ENCODE assay signal across 13 cellular contexts in genomic region chr9:108282872-108283271, GRCh38.
DNase-seq lines count a peak whose midpoint lies in the region; ATAC-seq, FAIRE-seq and TF ChIP-seq lines count a peak whose summit lies in the region.
"Had no signal": no experiment of that assay in that cellular context is flagged by ENCODE, and none has a peak within 500 bp of the region (broad histone marks: within the 10 kb centered on the region; RNA-seq: fewer than 3 reads in every experiment).

No MANE protein-coding gene starts in this region.

- H2BK20ac ChIP-seq in IMR-90 (ENCODE audit: low read depth, low read length) = no peak overlapping the region

- H3K4me2 ChIP-seq in IMR-90 (ENCODE audit: low read depth, low read length) = no peak overlapping the region
- no peak overlapping the region for H3K4me2 ChIP-seq in K562 (ENCODE audit: insufficient read depth, low read length)

- no peaks in the 10 kb centered on the region for H3K4me1 ChIP-seq in IMR-90 (ENCODE audit: control insufficient read depth, insufficient read depth, low read length)
- H3K4me1 ChIP-seq in K562 (replicated peaks in 1 of 2; ENCODE audit: control insufficient read depth in 2 of 2, insufficient read depth in 2 of 2, low read length in 2 of 2) = peaks cover 0 to 2% of the 10 kb centered on the region in 2 experiments; a peak in 2 of 5 replicates
- H3K4me1 ChIP-seq in lower lobe of right lung = no peaks in the 10 kb centered on the region

- H3K23ac ChIP-seq in IMR-90 (ENCODE audit: low read depth, low read length) = no peak overlapping the region

- no peak overlapping the region for H3K27ac Mint-ChIP-seq in activated naive CD8-positive, alpha-beta T cell treated with anti-CD3 and anti-CD28 coated beads for 36 hours
- H3K27ac Mint-ChIP-seq: activated naive CD4-positive, alpha-beta T cell treated with anti-CD3 and anti-CD28 coated beads, Interleukin-2, amount 50 U/mL, for 72 hours; CD4-positive, alpha-beta T cell; naive thymus-derived CD8-positive, alpha-beta T cell had no signal

- peak; percentile 8 for DNase-seq in IMR-90
- DNase-seq in K562 (ENCODE audit: extremely low read depth in 1 of 4, low spot score in 3 of 4) = peak in 3 of 4 experiments; percentile 8 to 17 (median 15)
- no peak for DNase-seq in lower lobe of right lung
- no peak for DNase-seq in stimulated activated CD4-positive, alpha-beta T cell treated with anti-CD3 and anti-CD28 coated beads, Interleukin-2, amount 100 ng/mL, for 48 hours
- no peak for DNase-seq in putamen (ENCODE audit: low spot score)
- no peak for DNase-seq in activated naive CD8-positive, alpha-beta T cell treated with anti-CD3 and anti-CD28 coated beads for 36 hours
- DNase-seq: activated CD4-positive, alpha-beta T cell treated with anti-CD3 and anti-CD28 coated beads, Interleukin-2, amount 50 U/mL, for 48 hours; CD4-positive, alpha-beta T cell; naive thymus-derived CD8-positive, alpha-beta T cell; NCI-H2227 treated with DMSO at 0.1 percent for 48 hours had no signal

- no peaks in the 10 kb centered on the region for H3K79me2 ChIP-seq in K562 (ENCODE audit: control insufficient read depth, insufficient read depth, low read length)

- no peak overlapping the region for H4K5ac ChIP-seq in IMR-90 (ENCODE audit: low read depth, low read length)

- H2AFZ ChIP-seq in IMR-90 (replicated peaks; ENCODE audit: low read length, poor library complexity) = no peak overlapping the region
- no peak overlapping the region for H2AFZ ChIP-seq in K562 (ENCODE audit: low read depth, low read length)

- H3K27me3 ChIP-seq in IMR-90 (ENCODE audit: control insufficient read depth, insufficient read depth, low read length) (no peaks in the 10 kb centered on the region), K562 (ENCODE audit: control insufficient read depth in 2 of 2, insufficient read depth in 2 of 2, low read length in 2 of 2) (no peaks in the 10 kb centered on the region), lower lobe of right lung (ENCODE audit: low read depth) (no peaks in the 10 kb centered on the region)

- intact Hi-C loops in IMR-90 (cut with micrococcal nuclease) (loop anchor here (5.0 kb wide), 1 partner anchor 479 kb away; no protein-coding TSS in a partner anchor), K562 (cut with micrococcal nuclease) (loop anchor here (10.0 kb wide), 1 partner anchor 282 kb away; no protein-coding TSS in a partner anchor), lower lobe of right lung (cut with DNase I) (no loop called here)

- POLR2A ChIA-PET in IMR-90 (lab: Charles Lee; ENCODE audit: unreplicated experiment) = no interaction called here
- POLR2A ChIA-PET in K562 (lab: Yijun Ruan, JAX) = interaction anchor here (1.1 to 1.6 kb wide), 2 partner anchors 8 to 14 kb away, joined by 5 to 6 read pairs; no protein-coding TSS in a partner anchor

- H3K9me3 ChIP-seq in IMR-90 (ENCODE audit: control insufficient read depth, insufficient read depth, low read length) (no peaks in the 10 kb centered on the region), K562 (replicated peaks; ENCODE audit: control insufficient read depth, insufficient read depth, low read depth, low read length) (no peaks in the 10 kb centered on the region), lower lobe of right lung (no peaks in the 10 kb centered on the region)

- no peak overlapping the region for H3K4me3 Mint-ChIP-seq in activated naive CD8-positive, alpha-beta T cell treated with anti-CD3 and anti-CD28 coated beads for 36 hours
- H3K4me3 Mint-ChIP-seq: CD4-positive, alpha-beta T cell; naive thymus-derived CD8-positive, alpha-beta T cell had no signal

- in situ Hi-C loops in IMR-90 (cut with MboI; ENCODE audit: low sequenced_read_pairs) (loop anchor here (10.0 kb wide), 1 partner anchor 282 kb away; no protein-coding TSS in a partner anchor), K562 (cut with MboI) (no loop called here)

- no peaks in the 10 kb centered on the region for H3K9me1 ChIP-seq in IMR-90 (ENCODE audit: insufficient read depth, low read length)
- H3K9me1 ChIP-seq in K562 (ENCODE audit: control insufficient read depth, insufficient read depth, low read length) = no peaks in the 10 kb centered on the region

- TF ChIP-seq POLR2A in IMR-90 (IDR thresholded peaks at IDR 0.05; ENCODE audit: low read depth, low read length) (no peak), K562 (conservative IDR thresholded peaks at IDR 0.05) (no peak)

- no peak overlapping the region for H3K14ac ChIP-seq in IMR-90 (replicated peaks; ENCODE audit: low read depth, low read length)

- no peak overlapping the region for H2AK5ac ChIP-seq in IMR-90 (ENCODE audit: low read depth, low read length)

- H3K36me3 ChIP-seq in IMR-90 (ENCODE audit: control insufficient read depth, insufficient read depth, low read length) (no peaks in the 10 kb centered on the region), K562 (ENCODE audit: control insufficient read depth, insufficient read depth, low read length) (no peaks in the 10 kb centered on the region), lower lobe of right lung (no peaks in the 10 kb centered on the region)

- H2BK15ac ChIP-seq in IMR-90 (ENCODE audit: low read depth, low read length) = no peak overlapping the region

- no peak overlapping the region for H3K56ac ChIP-seq in IMR-90 (ENCODE audit: extremely low read depth, insufficient read depth, low read length)

- dilution Hi-C loops in IMR-90 (cut with HindIII; ENCODE audit: low sequenced_read_pairs, unreplicated experiment) = no loop called here

- no peaks in the 10 kb centered on the region for H3K79me1 ChIP-seq in IMR-90 (ENCODE audit: low read depth in 1 of 2, low read length in 2 of 2)

- peaks cover 3% of the 10 kb centered on the region for H3K27me3 Mint-ChIP-seq in activated naive CD8-positive, alpha-beta T cell treated with anti-CD3 and anti-CD28 coated beads for 36 hours
- H3K27me3 Mint-ChIP-seq: CD4-positive, alpha-beta T cell had no signal

- H2BK120ac ChIP-seq in IMR-90 (ENCODE audit: low read depth, low read length) = no peak overlapping the region

- no peaks in the 10 kb centered on the region for H3K36me3 Mint-ChIP-seq in activated naive CD8-positive, alpha-beta T cell treated with anti-CD3 and anti-CD28 coated beads for 36 hours
- H3K36me3 Mint-ChIP-seq: activated naive CD4-positive, alpha-beta T cell treated with anti-CD3 and anti-CD28 coated beads, Interleukin-2, amount 50 U/mL, for 72 hours; naive thymus-derived CD8-positive, alpha-beta T cell had no signal

- no peaks in the 10 kb centered on the region for H3K4me1 Mint-ChIP-seq in activated naive CD8-positive, alpha-beta T cell treated with anti-CD3 and anti-CD28 coated beads for 36 hours
- H3K4me1 Mint-ChIP-seq: naive thymus-derived CD8-positive, alpha-beta T cell had no signal

- H2AK9ac ChIP-seq in IMR-90 (replicated peaks; ENCODE audit: low read depth, low read length, poor library complexity) = no peak overlapping the region

- no peak for TF ChIP-seq EP300 in K562 (IDR thresholded peaks at IDR 0.05; ENCODE audit: low read length)

- H4K91ac ChIP-seq in IMR-90 (ENCODE audit: insufficient read depth, low read depth, low read length) = no peak overlapping the region

- FAIRE-seq in K562 (lab: Jason Lieb, UNC) = peak; percentile 23

- no CpG with 5 or more reads among the region's 4 CpGs for WGBS in IMR-90 (ENCODE audit: extremely low coverage in 2 of 2, insufficient read length in 1 of 2), 2 experiments
- WGBS in K562 (ENCODE audit: insufficient coverage, low coverage, missing lambda C conversion rate) = 0% methylated on average over 4 of the region's 4 CpGs

- peaks cover 1% of the 10 kb centered on the region for H3K9me3 Mint-ChIP-seq in activated naive CD8-positive, alpha-beta T cell treated with anti-CD3 and anti-CD28 coated beads for 36 hours
- H3K9me3 Mint-ChIP-seq: CD4-positive, alpha-beta T cell had no signal

- peak; percentile 26 for TF ChIP-seq RAD21 in IMR-90 (IDR thresholded peaks at IDR 0.05; ENCODE audit: low read length)
- TF ChIP-seq RAD21 in K562 (CRISPR knock-in tag; conservative IDR thresholded peaks at IDR 0.05 in 1 of 2, IDR thresholded peaks at IDR 0.05 in 1 of 2) = peak in 1 of 2 experiments; percentile 31; a peak in 2 of 4 replicates

- H4K20me1 ChIP-seq in IMR-90 (ENCODE audit: insufficient read depth, low read length) (no peaks in the 10 kb centered on the region), K562 (replicated peaks; ENCODE audit: control insufficient read depth, insufficient read depth, low read length) (no peaks in the 10 kb centered on the region)

- H3K4me3 ChIP-seq in IMR-90 (ENCODE audit: insufficient read depth, low read depth, low read length) (no peak overlapping the region), K562 (no peak overlapping the region), lower lobe of right lung (no peak overlapping the region)

- H2BK5ac ChIP-seq in IMR-90 (ENCODE audit: low read depth, low read length, poor library complexity, severe bottlenecking) = no peak overlapping the region

- CTCF ChIA-PET in IMR-90 (lab: Yijun Ruan, JAX) = no interaction called here
- CTCF ChIA-PET in K562 (lab: Yijun Ruan, JAX; ENCODE audit: low intra/inter-chr PET ratio) = no interaction called here

- H3K18ac ChIP-seq in IMR-90 (ENCODE audit: low read depth, low read length) = no peak overlapping the region; the same call in 1 of the 2 replicates

- TF ChIP-seq CTCF in C4-2B (conservative IDR thresholded peaks at IDR 0.05) (peak; percentile 63), IMR-90 (conservative IDR thresholded peaks at IDR 0.05; ENCODE audit: low read depth, low read length) (peak; percentile 30; the same call in 1 of the 2 replicates), K562 (IDR thresholded peaks at IDR 0.05 in 2 of 3, conservative IDR thresholded peaks at IDR 0.05 in 1 of 3; ENCODE audit: insufficient read depth in 2 of 3, low read depth in 1 of 3, low read length in 3 of 3) (peak in 2 of 3 experiments; percentile 44 to 50; a peak in 5 of 6 replicates), lower lobe of right lung (IDR thresholded peaks at IDR 0.05) (peak; percentile 30)

- H3K27ac ChIP-seq in C4-2B (no peak overlapping the region), IMR-90 (ENCODE audit: insufficient read depth, low read length) (no peak overlapping the region), K562 (ENCODE audit: extremely low read depth, low read depth, low read length) (no peak overlapping the region), lower lobe of right lung (no peak overlapping the region)

- BruUV-seq in IMR-90 (replicated peaks; lab: Mats Ljungman, UMichigan) = no TSS peak
- no TSS peak for BruUV-seq in K562 (replicated peaks; lab: Mats Ljungman, UMichigan)

- H3K9ac ChIP-seq in IMR-90 (ENCODE audit: low read depth, low read length) = no peak overlapping the region
- no peak overlapping the region for H3K9ac ChIP-seq in K562 (ENCODE audit: insufficient read depth in 1 of 2, low read depth in 2 of 2, low read length in 2 of 2)

- H4K8ac ChIP-seq in IMR-90 (ENCODE audit: low read depth in 2 of 2, low read length in 2 of 2) = no peak overlapping the region

- no peak overlapping the region for H3K4ac ChIP-seq in IMR-90 (ENCODE audit: low read depth, low read length)

- ATAC-seq in IMR-90 (ENCODE audit: low read depth) (no peak), K562 (no peak), lower lobe of right lung (no peak), HG03378 (IDR thresholded peaks at IDR 0.05; ENCODE audit: unreplicated experiment) (no peak)
- ATAC-seq: activated naive CD4-positive, alpha-beta T cell treated with anti-CD3 and anti-CD28 coated beads, Interleukin-2, amount 50 U/mL, for 72 hours; naive thymus-derived CD8-positive, alpha-beta T cell had no signal

Comparison
In these comparisons a context has a peak if more than half of its experiments do, and no peak if none do; other contexts are left out.
1. DNase-seq: peak in IMR-90 (single experiment) and K562 (3 of 4); none in lower lobe of right lung (single experiment), stimulated activated CD4-positive, alpha-beta T cell treated with anti-CD3 and anti-CD28 coated beads, Interleukin-2, amount 100 ng/mL, for 48 hours (0 of 2), putamen (single experiment) and activated naive CD8-positive, alpha-beta T cell treated with anti-CD3 and anti-CD28 coated beads for 36 hours (single experiment).
2. Peak in every context shown above with its lines, with median percentiles within 50 percentile points of each other: CTCF ChIP-seq.